Comparison of ENCODE assay signal across 13 cellular contexts in the genomic region with DNA sequence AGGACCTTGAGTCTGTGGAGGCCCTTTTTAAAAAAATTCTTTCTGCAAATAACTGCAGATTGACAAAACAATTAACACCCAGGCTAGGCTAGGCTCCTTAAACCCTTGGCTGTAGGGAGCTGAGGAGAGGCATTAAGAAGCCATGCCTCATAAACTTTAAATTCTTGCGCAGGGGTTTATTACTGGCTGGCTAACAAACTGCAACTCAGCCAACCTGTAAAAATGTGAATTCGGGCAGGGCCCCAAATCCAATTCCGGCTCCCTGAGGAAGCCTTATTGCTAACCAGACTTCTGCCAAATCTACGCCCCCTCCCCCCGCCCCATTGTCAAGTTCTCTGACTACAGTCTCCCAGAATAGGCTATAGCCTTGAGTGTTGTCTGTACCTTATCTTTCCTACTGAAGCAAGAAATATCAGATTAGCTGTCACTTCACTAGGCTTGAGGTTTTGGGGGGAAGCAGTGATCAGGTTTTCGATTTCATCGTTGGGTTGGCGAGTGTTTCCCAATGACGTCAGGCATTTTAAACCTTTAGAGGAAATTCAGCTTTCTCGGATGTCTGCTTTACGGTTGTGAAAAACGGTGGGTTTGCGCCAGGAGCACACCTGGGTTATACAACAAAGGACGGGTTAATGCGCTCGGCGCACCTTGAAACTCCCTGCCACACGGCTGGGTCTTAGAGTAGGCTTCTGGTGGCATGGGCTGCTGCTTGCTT. TPM values are rescaled to one million over a fixed set of nuclear protein-coding genes. Genes with fewer than 3 reads are reported as not detected.
A peak's percentile ranks its signal among the peaks of the same experiment; 100 is the strongest.
DNase-seq lines count a peak whose midpoint lies in the region; TF ChIP-seq lines count a peak whose summit lies in the region.
"Had no signal": no experiment of that assay in that cellular context is flagged by ENCODE, and none has a peak within 500 bp of the region (broad histone marks: within the 10 kb centered on the region; RNA-seq: fewer than 3 reads in every experiment).

No MANE protein-coding gene starts in this region.

- CTCF ChIA-PET in mammary epithelial cell (lab: Charles Lee; ENCODE audit: low non-redundant PET), result no interaction called here

- intact Hi-C loops in mammary epithelial cell (cut with micrococcal nuclease), result loop anchor here (1.0 to 5.0 kb wide), 4 partner anchors 11 to 56 kb away; no protein-coding TSS in a partner anchor

- H3K27me3 Mint-ChIP-seq in neural crest cell (ENCODE audit: low read depth), result peaks cover 24% of the 10 kb centered on the region

- peaks cover 92% of the 10 kb centered on the region for H3K79me2 ChIP-seq in mammary epithelial cell (ENCODE audit: insufficient read depth, low read length)

- H3K27me3 ChIP-seq in HUES48 (ENCODE audit: control insufficient read depth, insufficient read depth, low read length), result peaks cover 15% of the 10 kb centered on the region
- no peaks in the 10 kb centered on the region for H3K27me3 ChIP-seq in mammary epithelial cell (ENCODE audit: insufficient read depth, low read length)

- H3K27ac Mint-ChIP-seq in neural crest cell (ENCODE audit: unreplicated experiment), result no peak overlapping the region
- H3K27ac Mint-ChIP-seq: immature natural killer cell had no signal

- H3K9me3 ChIP-seq in ES-I3 (ENCODE audit: control insufficient read depth, insufficient read depth, low read length) (no peaks in the 10 kb centered on the region), HUES48 (ENCODE audit: control insufficient read depth, insufficient read depth, low read length) (no peaks in the 10 kb centered on the region), mammary epithelial cell (replicated peaks; ENCODE audit: insufficient read depth, low read length) (no peaks in the 10 kb centered on the region)
- H3K9me3 ChIP-seq: spleen had no signal

- no peaks in the 10 kb centered on the region for H3K36me3 Mint-ChIP-seq in neural crest cell (ENCODE audit: low read depth)
- H3K36me3 Mint-ChIP-seq: immature natural killer cell had no signal

- peak overlapping the region; percentile 84 for H3K4me3 Mint-ChIP-seq in neural crest cell
- H3K4me3 Mint-ChIP-seq: immature natural killer cell had no signal

- no peaks in the 10 kb centered on the region for H3K9me3 Mint-ChIP-seq in neural crest cell
- H3K9me3 Mint-ChIP-seq: immature natural killer cell had no signal

- H3K27ac ChIP-seq in HUES48 (ENCODE audit: low read depth, low read length) (peak overlapping the region; percentile 78), mammary epithelial cell (ENCODE audit: insufficient read depth, low read depth, low read length) (peak overlapping the region; percentile 87)

- WGBS in mammary epithelial cell (ENCODE audit: low coverage, missing lambda C conversion rate), result 7% methylated on average over 12 of the region's 18 CpGs

- TF ChIP-seq CTCF in mammary epithelial cell (conservative IDR thresholded peaks at IDR 0.05 in 1 of 2, IDR thresholded peaks at IDR 0.05 in 1 of 2; ENCODE audit: extremely low read depth in 1 of 2, insufficient read depth in 1 of 2, low read depth in 1 of 2, low read length in 2 of 2) (no peak), neural crest cell (conservative IDR thresholded peaks at IDR 0.05) (no peak)

- H3K4me1 ChIP-seq in ES-I3 (ENCODE audit: insufficient read depth, low read length) (peaks cover 18% of the 10 kb centered on the region), HUES48 (ENCODE audit: control insufficient read depth, insufficient read depth, low read length) (peaks cover 26% of the 10 kb centered on the region), mammary epithelial cell (ENCODE audit: insufficient read depth, low read length) (peaks cover 45% of the 10 kb centered on the region)

- peaks cover 31% of the 10 kb centered on the region for H3K4me1 Mint-ChIP-seq in neural crest cell

- H3K4me3 ChIP-seq in HUES48 (ENCODE audit: low read depth, low read length), result peak overlapping the region; percentile 84
- peak overlapping the region; percentile 82 to 94 (median 89) for H3K4me3 ChIP-seq in mammary epithelial cell (replicated peaks in 1 of 3; ENCODE audit: insufficient read depth in 1 of 3, low read depth in 2 of 3, low read length in 3 of 3)

- H3K4me2 ChIP-seq in mammary epithelial cell (ENCODE audit: insufficient read depth, low read depth, low read length), result peak overlapping the region; percentile 88

- no peaks in the 10 kb centered on the region for H4K20me1 ChIP-seq in mammary epithelial cell (ENCODE audit: insufficient read depth, low read length)

- H2AFZ ChIP-seq in mammary epithelial cell (ENCODE audit: low read depth, low read length), result no peak overlapping the region

- H3K9ac ChIP-seq in ES-I3 (ENCODE audit: low read depth, low read length) (peak overlapping the region; percentile 76; the same call in 1 of the 2 replicates), HUES48 (ENCODE audit: low read depth, low read length) (no peak overlapping the region), mammary epithelial cell (ENCODE audit: insufficient read depth, low read length) (peak overlapping the region; percentile 96)

- TSS peak; percentile 3 for BruUV-seq in mammary epithelial cell (replicated peaks; lab: Mats Ljungman, UMichigan)

- H3K36me3 ChIP-seq in ES-I3 (ENCODE audit: insufficient read depth, low read length) (no peaks in the 10 kb centered on the region), HUES48 (ENCODE audit: control insufficient read depth, insufficient read depth, low read length) (peaks cover 14% of the 10 kb centered on the region; the same call in 1 of the 2 replicates), mammary epithelial cell (ENCODE audit: insufficient read depth, low read length) (peaks cover 15% of the 10 kb centered on the region)
- H3K36me3 ChIP-seq: spleen had no signal

- in situ Hi-C loops in mammary epithelial cell (cut with MboI; ENCODE audit: low sequenced_read_pairs in 2 of 2), result loop anchor here in 1 of 2 donors (5.0 kb wide), 1 partner anchor 55 kb away; no protein-coding TSS in a partner anchor

- dilution Hi-C loops in mammary epithelial cell (cut with HindIII; ENCODE audit: low sequenced_read_pairs), result no loop called here

- DNase-seq in mammary epithelial cell (peak; percentile 41), neural crest cell (ENCODE audit: low read depth, low spot score) (no peak), NCI-H2107 (lab: John Stamatoyannopoulos, UW) (no peak), C1 segment of cervical spinal cord (lab: John Stamatoyannopoulos, UW) (no peak)
- DNase-seq in stimulated activated naive CD4-positive, alpha-beta T cell treated with Interleukin-2 at 50 U/mL for 16 hours (lab: John Stamatoyannopoulos, UW), result no peak
- DNase-seq: activated effector memory CD4-positive, alpha-beta T cell treated with Interleukin-2 at 50 U/mL for 16 hours; immature natural killer cell; NCI-H1092 treated with DMSO at 0.1 percent for 48 hours; spleen had no signal

RNA-seq across cellular contexts. Expression of gene CDH3, which starts 2.0 kb away (rescaled TPM):
- total RNA-seq in mammary epithelial cell, result 100 to 1,000 TPM; 628 to 995 TPM
- 560 TPM for polyA plus RNA-seq in mammary epithelial cell
- polyA minus RNA-seq in mammary epithelial cell, result 703 TPM
- total RNA-seq in neural crest cell, result 4.2 and 4.3 TPM in 2 replicates
- total RNA-seq: activated CD8-positive, alpha-beta memory T cell treated with anti-CD3 and anti-CD28 coated beads for 36 hours; H4 had no signal
- polyA plus RNA-seq: immature natural killer cell had no signal

Comparison
In these comparisons a context has a peak if more than half of its experiments do, and no peak if none do; other contexts are left out.
1. RNA of gene CDH3, which starts 2.0 kb away (total RNA-seq): 628 to 995 TPM in mammary epithelial cell; 4.2 to 4.3 TPM in neural crest cell; every median in the first group is over 100 times any median in the second.